In genomic region chr4:156633846-156634245, GRCh38 we compare ENCODE assay signal across 14 cellular contexts.
DNase-seq lines count a peak whose midpoint lies in the region.
"Had no signal": no experiment of that assay in that cellular context is flagged by ENCODE, and none has a peak within 500 bp of the region (broad histone marks: within the 10 kb centered on the region; RNA-seq: fewer than 3 reads in every experiment).

No MANE protein-coding gene starts in this region.

- DNase-seq in NCI-H510A treated with DMSO at 0.1 percent for 48 hours (lab: John Stamatoyannopoulos, UW) = peak; percentile 2
- DNase-seq in NCI-H510A (lab: John Stamatoyannopoulos, UW) = no peak
- peak; percentile 34 for DNase-seq in NCI-H2171 (lab: John Stamatoyannopoulos, UW)
- DNase-seq in SK-N-MC (ENCODE audit: low read depth, low spot score) = no peak
- DNase-seq in hypothalamus (lab: John Stamatoyannopoulos, UW) = no peak
- no peak for DNase-seq in amniotic stem cell (lab: John Stamatoyannopoulos, UW)
- no peak for DNase-seq in T-helper 2 cell
- DNase-seq: DMS79 treated with DMSO at 0.1 percent for 48 hours, MV-4-11, NCI-H1105 treated with DMSO at 0.1 percent for 48 hours, NCI-H2081 treated with DMSO at 0.1 percent for 48 hours, NCI-H226, NCI-H774, SK-N-SH had no signal

- H3K9ac ChIP-seq in SK-N-MC (ENCODE audit: insufficient read length) = no peak overlapping the region
- H3K9ac ChIP-seq: SK-N-SH had no signal

- no peaks in the 10 kb centered on the region for H3K9me3 ChIP-seq in SK-N-MC (ENCODE audit: low read depth, low read length)
- H3K9me3 ChIP-seq: SK-N-SH had no signal

- H3K36me3 ChIP-seq in SK-N-MC (ENCODE audit: insufficient read depth, low read length) = no peaks in the 10 kb centered on the region

- H3K27ac ChIP-seq in SK-N-MC = peak overlapping the region; percentile 37

- peak overlapping the region; percentile 48; the same call in 1 of the 2 replicates for H3K4me3 ChIP-seq in SK-N-MC

Comparison
In these comparisons a context has a peak if more than half of its experiments do, and no peak if none do; other contexts are left out.
1. DNase-seq: peak in NCI-H510A treated with DMSO at 0.1 percent for 48 hours (single experiment) and NCI-H2171 (single experiment); none in NCI-H510A (single experiment), SK-N-MC (single experiment), hypothalamus (0 of 51), amniotic stem cell (single experiment) and T-helper 2 cell (0 of 5).